In the genomic region with DNA sequence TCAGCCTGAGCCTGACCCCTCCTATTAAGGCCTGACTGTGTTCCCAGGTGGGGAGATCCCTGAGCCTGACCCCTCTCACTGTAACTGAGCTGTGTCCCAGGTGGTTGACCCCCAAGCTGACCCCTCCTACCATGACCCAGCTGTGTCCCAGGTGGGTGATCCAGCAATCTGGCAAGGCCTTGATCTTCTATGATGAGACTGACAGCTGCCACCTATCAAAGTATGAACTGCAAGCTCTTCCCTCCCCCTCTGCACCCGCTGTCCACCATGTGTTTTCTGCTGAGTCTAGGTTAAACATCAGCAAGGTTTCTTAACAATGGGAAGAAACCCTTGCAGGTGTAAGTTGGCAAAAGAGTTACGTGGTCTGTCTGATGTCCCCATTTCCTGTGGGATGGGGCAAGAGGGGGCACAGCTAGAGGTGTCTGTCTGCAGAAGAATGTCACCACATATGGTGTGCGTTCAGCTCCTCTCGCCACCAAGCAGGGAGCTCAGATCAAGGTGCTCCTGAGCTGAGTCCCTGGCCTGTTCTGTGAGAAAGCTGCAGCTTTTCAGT, we compare ENCODE assay signal across 16 cellular contexts. TPM values are rescaled to one million over a fixed set of nuclear protein-coding genes. Genes with fewer than 3 reads are reported as not detected.
DNase-seq lines count a peak whose midpoint lies in the region; ATAC-seq, FAIRE-seq and TF ChIP-seq lines count a peak whose summit lies in the region.
"Had no signal": no experiment of that assay in that cellular context is flagged by ENCODE, and none has a peak within 500 bp of the region (broad histone marks: within the 10 kb centered on the region; RNA-seq: fewer than 3 reads in every experiment).

No MANE protein-coding gene starts in this region.

- no peaks in the 10 kb centered on the region for H4K20me1 ChIP-seq in GM12878 (ENCODE audit: control insufficient read depth, insufficient read depth)

- DNase-seq in GM12878 (ENCODE audit: low read depth, low spot score) = no peak
- DNase-seq in suprapubic skin (ENCODE audit: low spot score in 2 of 2) = peak in 1 of 2 donors; percentile 67
- DNase-seq in sciatic nerve (ENCODE audit: low spot score) = no peak
- DNase-seq in EL = no peak
- no peak for DNase-seq in prostate gland (ENCODE audit: low spot score)
- no peak for DNase-seq in posterior vena cava (ENCODE audit: low spot score)
- DNase-seq: BE2C, DMS153, glutamatergic neuron, mesendoderm, NCI-H187, nucleus accumbens had no signal

- RAD21 ChIA-PET in GM12878 (lab: Charles Lee; ENCODE audit: unreplicated experiment) = interaction anchor here (0.5 to 1.7 kb wide), 6 partner anchors 68 to 410 kb away, joined by 3 to 9 read pairs (median 5); no protein-coding TSS in a partner anchor

- H3K4me1 ChIP-seq in GM12878 (ENCODE audit: control insufficient read depth, insufficient read depth, low read length) (peaks cover 8% of the 10 kb centered on the region), muscle layer of duodenum (ENCODE audit: control insufficient read depth in 1 of 2, insufficient read depth in 2 of 2, low read length in 2 of 2) (peaks cover 25 to 77% of the 10 kb centered on the region in 2 donors), suprapubic skin (peaks cover 94% of the 10 kb centered on the region), prostate gland (replicated peaks) (peaks cover 29% of the 10 kb centered on the region)

- POLR2A ChIA-PET in GM12878 (lab: Charles Lee) = interaction anchor here (0.6 kb wide), 1 partner anchor 89 kb away, joined by 3 read pairs; no protein-coding TSS in a partner anchor

- H3K4me3 ChIP-seq in GM12878 (no peak overlapping the region), muscle layer of duodenum (ENCODE audit: low read depth in 1 of 2, low read length in 2 of 2) (no peak overlapping the region), suprapubic skin (peak overlapping the region; percentile 7), prostate gland (no peak overlapping the region)

- TF ChIP-seq EP300 in GM12878 (IDR thresholded peaks at IDR 0.05; ENCODE audit: borderline replicate concordance in 1 of 2, control insufficient read depth in 1 of 2, low read depth in 2 of 2, low read length in 2 of 2) (no peak), suprapubic skin (IDR thresholded peaks at IDR 0.05) (no peak)

- BruUV-seq in GM12878 (replicated peaks; lab: Mats Ljungman, UMichigan) = no TSS peak

- H3K4me2 ChIP-seq in GM12878 (ENCODE audit: control insufficient read depth, insufficient read depth) = no peak overlapping the region

- TF ChIP-seq POLR2A in GM12878 (IDR thresholded peaks at IDR 0.05; ENCODE audit: low read depth, low read length) (no peak), suprapubic skin (IDR thresholded peaks at IDR 0.05) (no peak), prostate gland (IDR thresholded peaks at IDR 0.05) (no peak)

- H3K9me3 ChIP-seq in GM12878 (replicated peaks; ENCODE audit: control insufficient read depth, insufficient read depth, low read length) = no peaks in the 10 kb centered on the region; the same call in 2 of the 3 replicates
- no peaks in the 10 kb centered on the region for H3K9me3 ChIP-seq in muscle layer of duodenum (ENCODE audit: control insufficient read depth in 1 of 2, low read length in 2 of 2)
- no peaks in the 10 kb centered on the region for H3K9me3 ChIP-seq in suprapubic skin
- no peaks in the 10 kb centered on the region for H3K9me3 ChIP-seq in prostate gland
- H3K9me3 ChIP-seq: BE2C had no signal

- no peaks in the 10 kb centered on the region for H3K79me2 ChIP-seq in GM12878 (ENCODE audit: control insufficient read depth, insufficient read depth, low read length)

- SMC1A ChIA-PET in GM12878 (lab: Charles Lee; ENCODE audit: uncharacterized antibody, unreplicated experiment) = interaction anchor here (0.6 to 1.4 kb wide), 7 partner anchors 51 to 464 kb away, joined by 3 to 4 read pairs (median 3); no protein-coding TSS in a partner anchor

- ATAC-seq in HG03460 (IDR thresholded peaks at IDR 0.05; ENCODE audit: unreplicated experiment) (peak; percentile 3), GM12878 (no peak), sciatic nerve (no peak)

- peak overlapping the region; percentile 1; the same call in 1 of the 2 replicates for H2AFZ ChIP-seq in GM12878 (ENCODE audit: control insufficient read depth, low read depth, low read length)

- in situ Hi-C loops in GM12878 (cut with MboI) = loop anchor here (5.0 kb wide), 2 partner anchors 242 to 412 kb away; no protein-coding TSS in a partner anchor

- 52% methylated on average over 4 of the region's 4 CpGs for WGBS in GM12878 (ENCODE audit: insufficient coverage, insufficient replicate concordance, low lambda C conversion rate, missing lambda C conversion rate)
- 89% methylated on average over 2 of the region's 4 CpGs for WGBS in suprapubic skin
- 87% methylated on average over 4 of the region's 4 CpGs for WGBS in prostate gland

- no peak overlapping the region for H3K9ac ChIP-seq in GM12878 (ENCODE audit: control insufficient read depth, insufficient read depth, low read length)

- FAIRE-seq in GM12878 (lab: Jason Lieb, UNC) = no peak
- FAIRE-seq: endometrium had no signal

- H3K27ac ChIP-seq in GM12878 (ENCODE audit: control insufficient read depth, insufficient read depth) (no peak overlapping the region), muscle layer of duodenum (ENCODE audit: low read length) (peak overlapping the region; percentile 16), suprapubic skin (peak overlapping the region; percentile 97), prostate gland (no peak overlapping the region)

- no peaks in the 10 kb centered on the region for H3K36me3 ChIP-seq in GM12878 (ENCODE audit: control insufficient read depth in 2 of 2, insufficient read depth in 2 of 2, low read length in 1 of 2)
- peaks cover 10 to 14% of the 10 kb centered on the region in 2 donors for H3K36me3 ChIP-seq in muscle layer of duodenum (ENCODE audit: control insufficient read depth in 1 of 2, insufficient read depth in 2 of 2, low read length in 2 of 2)
- H3K36me3 ChIP-seq in suprapubic skin = no peaks in the 10 kb centered on the region
- H3K36me3 ChIP-seq in prostate gland = no peaks in the 10 kb centered on the region
- H3K36me3 ChIP-seq: BE2C had no signal

- peaks cover 8 to 10% of the 10 kb centered on the region in 2 experiments; a peak in 3 of 4 replicates for H3K27me3 ChIP-seq in GM12878 (replicated peaks in 1 of 2; ENCODE audit: control insufficient read depth in 2 of 2, insufficient read depth in 2 of 2, low read length in 1 of 2)
- H3K27me3 ChIP-seq in muscle layer of duodenum (ENCODE audit: low read depth, low read length) = no peaks in the 10 kb centered on the region
- no peaks in the 10 kb centered on the region for H3K27me3 ChIP-seq in suprapubic skin
- H3K27me3 ChIP-seq in prostate gland (replicated peaks; ENCODE audit: insufficient read depth) = no peaks in the 10 kb centered on the region

- CTCF ChIA-PET in GM12878 (lab: Yijun Ruan, JAX) = interaction anchor here (0.5 to 2.4 kb wide), 16 partner anchors 9 to 409 kb away, joined by 3 to 13 read pairs (median 4); partner anchors contain the start of gene FAM50B

- TF ChIP-seq RAD21 in GM12878 (IDR thresholded peaks at IDR 0.05; ENCODE audit: insufficient read depth, low read depth, low read length) = no peak

- intact Hi-C loops in GM12878 (cut with micrococcal nuclease; ENCODE audit: unreplicated experiment) = loop anchor here (5.0 to 10.0 kb wide), 2 partner anchors 107 to 469 kb away; no protein-coding TSS in a partner anchor
- intact Hi-C loops in sciatic nerve (cut with DNase I) = no loop called here
- intact Hi-C loops in prostate gland (cut with DNase I) = loop anchor here (1.0 to 10.0 kb wide), 3 partner anchors 189 to 389 kb away; partner anchors contain the start of gene ECI2
- intact Hi-C loops in posterior vena cava (cut with DNase I) = loop anchor here (2.0 to 5.0 kb wide), 3 partner anchors 97 to 247 kb away; no protein-coding TSS in a partner anchor

- TF ChIP-seq CTCF in GM12878 (IDR thresholded peaks at IDR 0.05 in 2 of 3, conservative IDR thresholded peaks at IDR 0.05 in 1 of 3; ENCODE audit: control insufficient read depth in 2 of 3, extremely low read depth in 1 of 3, insufficient read depth in 1 of 3, low read depth in 3 of 3, low read length in 3 of 3) (no peak), suprapubic skin (IDR thresholded peaks at IDR 0.05) (no peak), prostate gland (IDR thresholded peaks at IDR 0.05) (no peak)

RNA-seq across cellular contexts. Expression of gene PXDC1, which starts 5.9 kb away (rescaled TPM):
- total RNA-seq in GM12878 (2013; cell fraction: nucleolus; rRNA removed) = 0.19 TPM in 1 of 2 replicates, not detected in the other
- total RNA-seq in GM12878 (2014; rRNA removed) (0.40 and 0.44 TPM in 2 replicates), GM12878 (2014; rRNA removed; fragmentation: Illumina TruSeq; extraction: Trizol) (0.18 and 0.36 TPM in 2 replicates), GM12878 (2021) (0.72 TPM in 2 replicates), suprapubic skin (100 to 1,000 TPM in 1 of 4 donors, 10 to 100 TPM in 3; 63.1 to 108 (median 68.5) TPM), sciatic nerve (48.3 TPM), prostate gland (10 to 100 TPM; 40.5 to 59.5 TPM), posterior vena cava (100 to 1,000 TPM in 1 of 2 donors, 10 to 100 TPM in 1; 99.5 to 103 TPM)
- 0.31 TPM for polyA plus RNA-seq in GM12878 (2011; ENCODE audit: low read depth)
- polyA plus RNA-seq in GM12878 (2011; rRNA removed) (0.03 TPM in 1 of 2 replicates, not detected in the other), GM12878 (2014; fragmentation: Illumina TruSeq; extraction: Trizol) (0.28 and 0.38 TPM in 2 replicates), GM12878 (2014; fragmentation: Nextera tagmentation; extraction: Ambion mirVana) (under 1 TPM; 0.06 to 0.18 TPM), GM12878 (2014; rRNA removed) (0.50 and 0.52 TPM in 2 replicates), GM12878 (2016; fragmentation: Nextera tagmentation; extraction: Ambion mirVana) (not detected)
- polyA plus RNA-seq in GM12878 (2011; cell fraction: cytosol; rRNA removed) = not detected in 2 replicates
- polyA plus RNA-seq in GM12878 (2011; cell fraction: nucleus; rRNA removed) = not detected in 2 replicates
- 0.43 and 0.88 TPM in 2 replicates for polyA plus RNA-seq in GM12878 (2012)
- not detected in 2 replicates for polyA minus RNA-seq in GM12878 (2011; rRNA and poly(A)+ RNA removed)
- polyA minus RNA-seq in GM12878 (2011; cell fraction: cytosol; rRNA and poly(A)+ RNA removed) = not detected in 2 replicates
- not detected in 2 replicates for polyA minus RNA-seq in GM12878 (2011; cell fraction: nucleus; rRNA and poly(A)+ RNA removed)
- total RNA-seq: OCI-LY7 had no signal

Comparison
In these comparisons a context has a peak if more than half of its experiments do, and no peak if none do; other contexts are left out.
1. H3K27ac ChIP-seq: peak in muscle layer of duodenum (single experiment) and suprapubic skin (single experiment); none in GM12878 (single experiment) and prostate gland (0 of 2).
2. RNA of gene PXDC1, which starts 5.9 kb away (total RNA-seq): 99.5 to 103 TPM in posterior vena cava, 63.1 to 108 TPM in suprapubic skin, 40.5 to 59.5 TPM in prostate gland and 48.3 TPM in sciatic nerve (single experiment); 0.18 to 0.72 TPM in GM12878; every median in the first group is over 10 times any median in the second.